In genomic region chr6:44590471-44590870, GRCh38 we compare ENCODE assay signal across 30 cellular contexts.
"Had no signal": no experiment of that assay in that cellular context is flagged by ENCODE, and none has a peak within 500 bp of the region (broad histone marks: within the 10 kb centered on the region; RNA-seq: fewer than 3 reads in every experiment).

No MANE protein-coding gene starts in this region.

- H3K9me3 ChIP-seq: pancreas, prostate gland, right lobe of liver, sigmoid colon, stomach, thoracic aorta, thyroid gland, tibial nerve, upper lobe of left lung, vagina had no signal

- H2AFZ ChIP-seq: neural progenitor cell had no signal

- DNase-seq: naive thymus-derived CD4-positive, alpha-beta T cell; natural killer cell; occipital lobe; pancreas; retina; right cardiac atrium; right lobe of liver; sigmoid colon; spleen; stimulated activated CD4-positive, alpha-beta T cell treated with anti-CD3 and anti-CD28 coated beads, Interleukin-12 subunit alpha, Interleukin-12 subunit beta, amount 100 ng/mL, for 4 hours; stimulated activated CD4-positive, alpha-beta T cell treated with anti-CD3 and anti-CD28 coated beads, Interleukin-1b, Interleukin-23, amount 100 ng/mL, for 48 hours; stimulated activated CD4-positive, alpha-beta T cell treated with anti-CD3 and anti-CD28 coated beads, Interleukin-4, amount 100 ng/mL, for 1 hour; stimulated activated CD4-positive, alpha-beta T cell treated with anti-CD3 and anti-CD28 coated beads, Interleukin-4, amount 100 ng/mL, for 4 hours; stimulated activated CD8-positive, alpha-beta memory T cell treated with anti-CD3 and anti-CD28 coated beads, Interleukin-4, amount 100 ng/mL, for 48 hours; stimulated activated naive B cell treated with anti-CD40 and anti-IgM and Interleukin-4, amounts not matched to agents 10 μg/mL and 1 μg/mL and 100 μg/mL, for 72 hours; stimulated activated naive CD4-positive, alpha-beta T cell treated with Interleukin-2 at 50 U/mL for 16 hours; stomach; thyroid gland; trophoblast cell had no signal

- ATAC-seq: naive thymus-derived CD4-positive, alpha-beta T cell; natural killer cell; pancreas; right cardiac atrium; right lobe of liver; stimulated activated naive B cell treated with anti-CD40 and anti-IgM and Interleukin-4, amounts not matched to agents 10 μg/mL and 1 μg/mL and 100 μg/mL, for 72 hours had no signal

- FAIRE-seq: pancreas, urothelium cell line had no signal

- H3K27ac ChIP-seq: neural progenitor cell, pancreas, prostate gland, right lobe of liver, sigmoid colon, skin epidermis, spleen, stomach, thoracic aorta, thyroid gland, tibial nerve, upper lobe of left lung, vagina had no signal

- H3K4me1 ChIP-seq: neural progenitor cell, pancreas, prostate gland, right lobe of liver, sigmoid colon, stomach, thyroid gland, tibial nerve, upper lobe of left lung, vagina had no signal

- H3K4me3 ChIP-seq: neural progenitor cell, pancreas, prostate gland, right lobe of liver, sigmoid colon, skin epidermis, smooth muscle cell, spleen, stomach, thoracic aorta, thyroid gland, tibial nerve, upper lobe of left lung, vagina had no signal

- H3K9me3 Mint-ChIP-seq: natural killer cell; stimulated activated naive CD8-positive, alpha-beta T cell treated with anti-CD3 and anti-CD28 coated beads, Interleukin-15, Interleukin-2, amounts not matched to agents 100 ng/mL and 50 ng/mL, for 24 hours had no signal

- H3K9ac ChIP-seq: neural progenitor cell had no signal

- H3K4me2 ChIP-seq: neural progenitor cell, smooth muscle cell had no signal

- H3K27ac Mint-ChIP-seq: naive thymus-derived CD4-positive, alpha-beta T cell; natural killer cell; nephron; neural progenitor cell; stimulated activated naive B cell treated with anti-CD40 and anti-IgM and Interleukin-4, amounts not matched to agents 10 μg/mL and 1 μg/mL and 100 μg/mL, for 72 hours; stimulated activated naive CD8-positive, alpha-beta T cell treated with anti-CD3 and anti-CD28 coated beads, Interleukin-15, Interleukin-2, amounts not matched to agents 100 ng/mL and 50 ng/mL, for 24 hours had no signal

- H3K4me3 Mint-ChIP-seq: naive thymus-derived CD4-positive, alpha-beta T cell; natural killer cell; nephron; neural progenitor cell; stimulated activated naive B cell treated with anti-CD40 and anti-IgM and Interleukin-4, amounts not matched to agents 10 μg/mL and 1 μg/mL and 100 μg/mL, for 72 hours; stimulated activated naive CD8-positive, alpha-beta T cell treated with anti-CD3 and anti-CD28 coated beads, Interleukin-15, Interleukin-2, amounts not matched to agents 100 ng/mL and 50 ng/mL, for 24 hours had no signal

- H3K36me3 Mint-ChIP-seq: natural killer cell, neural progenitor cell had no signal

- H3K36me3 ChIP-seq: neural progenitor cell, pancreas, prostate gland, right lobe of liver, sigmoid colon, spleen, stomach, thoracic aorta, thyroid gland, tibial nerve, upper lobe of left lung, vagina had no signal

- H3K27me3 ChIP-seq: neural progenitor cell, pancreas, right lobe of liver, sigmoid colon, stomach, thyroid gland, tibial nerve, upper lobe of left lung, vagina had no signal
